33 cellular contexts compared by ENCODE assay signal in the genomic region with DNA sequence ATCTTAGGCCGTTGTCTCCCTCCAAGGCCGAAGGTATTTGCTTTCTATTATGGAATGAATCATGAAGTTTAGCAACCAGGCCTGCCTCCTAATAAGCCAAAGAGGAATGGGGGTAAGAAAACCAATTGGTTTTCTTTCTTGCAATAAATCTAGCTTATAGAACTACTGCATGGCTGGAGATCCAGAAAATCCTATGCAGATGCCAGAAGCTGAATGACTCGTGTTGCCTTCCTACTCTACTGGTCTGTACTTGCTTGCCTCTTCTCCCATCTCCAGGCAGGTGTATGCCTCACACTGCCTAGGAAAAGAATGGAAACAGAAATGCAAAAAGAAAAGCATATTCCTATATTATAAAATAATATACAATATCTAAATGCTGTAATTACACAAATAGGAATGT. TPM values are rescaled to one million over a fixed set of nuclear protein-coding genes. Genes with fewer than 3 reads are reported as not detected.
"Had no signal": no experiment of that assay in that cellular context is flagged by ENCODE, and none has a peak within 500 bp of the region (broad histone marks: within the 10 kb centered on the region; RNA-seq: fewer than 3 reads in every experiment).

No MANE protein-coding gene starts in this region.

- H3K36me3 Mint-ChIP-seq: immature natural killer cell; memory B cell; naive thymus-derived CD8-positive, alpha-beta T cell; neural progenitor cell; stimulated activated memory B cell treated with anti-CD40 and anti-IgM and Interleukin-4, amounts not matched to agents 10 μg/mL and 1 μg/mL and 100 μg/mL, for 72 hours; type B pancreatic cell had no signal

- ATAC-seq: activated CD4-positive, CD25-positive, alpha-beta regulatory T cell treated with anti-CD3 and anti-CD28 coated beads, Interleukin-2, amount 50 U/mL, for 24 hours; heart left ventricle; naive thymus-derived CD8-positive, alpha-beta T cell; psoas muscle; stimulated activated memory B cell treated with anti-CD40 and anti-IgM and Interleukin-4, amounts not matched to agents 10 μg/mL and 1 μg/mL and 100 μg/mL, for 72 hours; stimulated activated naive CD8-positive, alpha-beta T cell treated with anti-CD3 and anti-CD28 coated beads, Interleukin-15, amount 100 ng/mL, for 72 hours had no signal

- H3K4me3 ChIP-seq: heart left ventricle, neural progenitor cell, psoas muscle, sigmoid colon, vagina had no signal

- H3K27me3 Mint-ChIP-seq: activated T-cell treated with anti-CD3 and anti-CD28 coated beads, Interleukin-2, amount 50 U/mL, for 24 hours had no signal

- H2AFZ ChIP-seq: neural progenitor cell, parathyroid adenoma had no signal

- H3K4me2 ChIP-seq: neural progenitor cell had no signal

- H3K36me3 ChIP-seq: heart left ventricle, neural progenitor cell, sigmoid colon, vagina had no signal

- H3K9ac ChIP-seq: neural progenitor cell, parathyroid adenoma had no signal

- H3K27me3 ChIP-seq: heart left ventricle, neural progenitor cell, sigmoid colon, vagina had no signal

- H3K9me3 ChIP-seq: heart left ventricle, psoas muscle, sigmoid colon, vagina had no signal

- H3K4me3 Mint-ChIP-seq: activated CD4-positive, alpha-beta memory T cell treated with anti-CD3 and anti-CD28 coated beads, Interleukin-2, amount 10 ng/mL, durations not matched to agents 7 days and 5 days; activated T-cell treated with anti-CD3 and anti-CD28 coated beads, Interleukin-2, amount 50 U/mL, for 24 hours; immature natural killer cell; memory B cell; naive thymus-derived CD8-positive, alpha-beta T cell; neural progenitor cell; stimulated activated memory B cell treated with anti-CD40 and anti-IgM and Interleukin-4, amounts not matched to agents 10 μg/mL and 1 μg/mL and 100 μg/mL, for 72 hours; stimulated activated naive CD8-positive, alpha-beta T cell treated with anti-CD3 and anti-CD28 coated beads, Interleukin-15, amount 100 ng/mL, for 72 hours; type B pancreatic cell had no signal

- H3K9me3 Mint-ChIP-seq: activated T-cell treated with anti-CD3 and anti-CD28 coated beads, Interleukin-2, amount 50 U/mL, for 24 hours; immature natural killer cell; memory B cell; naive thymus-derived CD8-positive, alpha-beta T cell; stimulated activated memory B cell treated with anti-CD40 and anti-IgM and Interleukin-4, amounts not matched to agents 10 μg/mL and 1 μg/mL and 100 μg/mL, for 72 hours; stimulated activated naive CD8-positive, alpha-beta T cell treated with anti-CD3 and anti-CD28 coated beads, Interleukin-15, amount 100 ng/mL, for 72 hours had no signal

- H3K4me1 ChIP-seq: neural progenitor cell, parathyroid adenoma, psoas muscle had no signal

- H3K27ac ChIP-seq: epithelial cell of prostate, neural progenitor cell, parathyroid adenoma, psoas muscle, sigmoid colon, vagina, VCaP had no signal

- H3K79me2 ChIP-seq: parathyroid adenoma had no signal

- H3K27ac Mint-ChIP-seq: activated CD4-positive, alpha-beta memory T cell treated with anti-CD3 and anti-CD28 coated beads, Interleukin-2, amount 10 ng/mL, durations not matched to agents 7 days and 5 days; activated T-cell treated with anti-CD3 and anti-CD28 coated beads, Interleukin-2, amount 50 U/mL, for 24 hours; immature natural killer cell; memory B cell; naive thymus-derived CD8-positive, alpha-beta T cell; neural progenitor cell; stimulated activated memory B cell treated with anti-CD40 and anti-IgM and Interleukin-4, amounts not matched to agents 10 μg/mL and 1 μg/mL and 100 μg/mL, for 72 hours; type B pancreatic cell had no signal

- DNase-seq: activated CD4-positive, alpha-beta memory T cell treated with anti-CD3 and anti-CD28 coated beads, Interleukin-2, amount 10 ng/mL, durations not matched to agents 7 days and 5 days; activated CD4-positive, alpha-beta T cell treated with anti-CD3 and anti-CD28 coated beads for 48 hours; activated CD8-positive, alpha-beta memory T cell treated with anti-CD3 and anti-CD28 coated beads, Interleukin-2, amount 50 U/mL, for 48 hours; activated gamma-delta T cell treated with Interleukin-2 at 50 U/mL for 16 hours; activated naive CD4-positive, alpha-beta T cell treated with anti-CD3 and anti-CD28 coated beads, Interleukin-2, amount 50 U/mL, for 16 hours; activated T-cell treated with anti-CD3 and anti-CD28 coated beads, Interleukin-2, amount 50 U/mL, for 24 hours; amniotic stem cell; effector CD8-positive, alpha-beta T cell; heart left ventricle; hypothalamus; immature natural killer cell; midbrain; naive thymus-derived CD8-positive, alpha-beta T cell; occipital lobe; psoas muscle; sigmoid colon; small intestine; stimulated activated CD4-positive, alpha-beta T cell treated with anti-CD3 and anti-CD28 coated beads, Interleukin-1b, Interleukin-23, amount 100 ng/mL, for 48 hours; stimulated activated CD4-positive, alpha-beta T cell treated with anti-CD3 and anti-CD28 coated beads, Interleukin-4, amount 100 ng/mL, for 4 hours; stimulated activated CD8-positive, alpha-beta memory T cell treated with anti-CD3 and anti-CD28 coated beads, Interleukin-4, amount 100 ng/mL, for 48 hours; stimulated activated naive CD8-positive, alpha-beta T cell treated with anti-CD3 and anti-CD28 coated beads, Interleukin-15, amount 100 ng/mL, for 72 hours; substantia nigra had no signal

RNA-seq across cellular contexts. Expression of a gene that starts 31.1 kb away (rescaled TPM):
- total RNA-seq: kidney epithelial cell had no signal

RNA-seq across cellular contexts. Expression of a gene that starts 31.5 kb away (rescaled TPM):
- total RNA-seq: activated CD4-positive, alpha-beta memory T cell treated with anti-CD3 and anti-CD28 coated beads, Interleukin-2, amount 10 ng/mL, durations not matched to agents 7 days and 5 days; kidney epithelial cell; T-helper 1 cell treated with Interleukin-12 subunit alpha and Interleukin-12 subunit beta and Interleukin-4 antibody, amounts not matched to agents 30 ng/mL and 1 ng/mL, for 36 hours had no signal
- polyA plus RNA-seq: naive thymus-derived CD8-positive, alpha-beta T cell; sigmoid colon had no signal
